ENCODE assay signal across 10 cellular contexts in the genomic region with DNA sequence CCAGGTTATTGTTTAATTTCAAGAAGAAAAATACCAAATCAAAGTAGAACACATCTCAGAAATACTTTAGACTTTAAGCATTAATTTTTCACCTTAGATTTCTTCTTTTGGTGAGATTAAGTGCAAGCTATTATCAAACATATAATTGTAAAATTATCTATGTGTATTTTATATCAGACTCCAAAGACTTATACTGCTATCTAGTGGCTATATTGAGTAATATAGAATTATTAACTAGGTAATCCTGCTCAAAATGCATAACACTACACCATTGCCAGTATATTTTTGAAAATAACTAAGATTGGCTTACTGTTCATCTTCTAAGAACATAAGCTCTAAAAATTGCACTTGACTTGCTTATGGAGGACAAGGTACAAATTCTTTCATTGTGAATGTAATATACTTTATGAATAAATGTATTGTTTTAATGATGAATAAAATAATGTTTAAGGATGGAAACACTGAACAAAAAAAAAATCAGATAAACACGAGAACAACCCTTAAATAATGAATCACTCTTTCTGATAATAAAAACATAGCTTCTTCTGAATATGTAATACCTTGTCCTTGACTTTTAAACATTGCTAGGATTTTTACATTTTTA.
A peak's percentile ranks its signal among the peaks of the same experiment; 100 is the strongest.
DNase-seq lines count a peak whose midpoint lies in the region; ATAC-seq and TF ChIP-seq lines count a peak whose summit lies in the region.
"Had no signal": no experiment of that assay in that cellular context is flagged by ENCODE, and none has a peak within 500 bp of the region (broad histone marks: within the 10 kb centered on the region; RNA-seq: fewer than 3 reads in every experiment).

No MANE protein-coding gene starts in this region.

- no peaks in the 10 kb centered on the region for H3K4me1 ChIP-seq in DND-41 (ENCODE audit: insufficient read depth, low read length)

- H2AFZ ChIP-seq in DND-41 (ENCODE audit: low read depth, low read length) = no peak overlapping the region

- no peaks in the 10 kb centered on the region for H4K20me1 ChIP-seq in DND-41 (ENCODE audit: insufficient read depth, low read length)

- H3K27ac ChIP-seq in DND-41 (ENCODE audit: low read length) = no peak overlapping the region

- H3K4me2 ChIP-seq in DND-41 (ENCODE audit: insufficient read depth, low read length) = no peak overlapping the region

- no peak overlapping the region for H3K9ac ChIP-seq in DND-41 (ENCODE audit: low read depth, low read length)

- ATAC-seq in DND-41 (ENCODE audit: insufficient read depth, low read depth) (peak; percentile 63; the same call in 1 of the 3 replicates), HG02885 (IDR thresholded peaks at IDR 0.05; ENCODE audit: poor library complexity, unreplicated experiment) (no peak), HG02759 (IDR thresholded peaks at IDR 0.05; ENCODE audit: unreplicated experiment) (no peak)

- no peaks in the 10 kb centered on the region for H3K27me3 ChIP-seq in DND-41 (ENCODE audit: insufficient read depth, low read length, poor library complexity)

- TF ChIP-seq CTCF in DND-41 (IDR thresholded peaks at IDR 0.05; ENCODE audit: borderline replicate concordance, extremely low read depth, low read length, poor library complexity, severe bottlenecking) (peak; percentile 56), fibroblast of pulmonary artery (IDR thresholded peaks at IDR 0.05; ENCODE audit: low read length, missing control alignments) (peak; percentile 45)

- no peaks in the 10 kb centered on the region for H3K36me3 ChIP-seq in DND-41 (ENCODE audit: insufficient read depth, low read length)

- H3K4me3 ChIP-seq in DND-41 (ENCODE audit: low read depth in 1 of 2, low read length in 2 of 2) = no peak overlapping the region
- H3K4me3 ChIP-seq in fibroblast of pulmonary artery (replicated peaks; ENCODE audit: low read depth, low read length) = no peak overlapping the region

- peak; percentile 37 for DNase-seq in ACHN
- DNase-seq in DND-41 = no peak
- DNase-seq in NCI-H748 treated with DMSO at 0.1 percent for 48 hours (lab: John Stamatoyannopoulos, UW) = peak; percentile 59
- peak; percentile 35 for DNase-seq in fibroblast of pulmonary artery (ENCODE audit: low read depth)
- DNase-seq in Ammon's horn (ENCODE audit: low spot score) = no peak
- no peak for DNase-seq in NAMALWA (ENCODE audit: low spot score)
- DNase-seq: NCI-H774; stimulated activated CD8-positive, alpha-beta memory T cell treated with anti-CD3 and anti-CD28 coated beads, Interleukin-4, amount 100 ng/mL, for 48 hours had no signal

- H3K79me2 ChIP-seq in DND-41 (ENCODE audit: insufficient read depth, low read length) = no peaks in the 10 kb centered on the region

- in situ Hi-C loops in ACHN (cut with HindIII; ENCODE audit: low pct_ligation_motif_present, low pct_unique_long_range_greater_than_20kb, low sequenced_read_pairs) = loop anchor here (25.0 kb wide), 1 partner anchor 761 kb away; no protein-coding TSS in a partner anchor

- H3K9me3 ChIP-seq in DND-41 (ENCODE audit: insufficient read depth, low read length, severe bottlenecking) = peaks cover 11% of the 10 kb centered on the region

Comparison
In these comparisons a context has a peak if more than half of its experiments do, and no peak if none do; other contexts are left out.
1. DNase-seq: peak in ACHN (single experiment), NCI-H748 treated with DMSO at 0.1 percent for 48 hours (single experiment) and fibroblast of pulmonary artery (single experiment); none in DND-41 (single experiment), Ammon's horn (single experiment) and NAMALWA (single experiment).